ENCODE assay signal across 12 cellular contexts in the genomic region with DNA sequence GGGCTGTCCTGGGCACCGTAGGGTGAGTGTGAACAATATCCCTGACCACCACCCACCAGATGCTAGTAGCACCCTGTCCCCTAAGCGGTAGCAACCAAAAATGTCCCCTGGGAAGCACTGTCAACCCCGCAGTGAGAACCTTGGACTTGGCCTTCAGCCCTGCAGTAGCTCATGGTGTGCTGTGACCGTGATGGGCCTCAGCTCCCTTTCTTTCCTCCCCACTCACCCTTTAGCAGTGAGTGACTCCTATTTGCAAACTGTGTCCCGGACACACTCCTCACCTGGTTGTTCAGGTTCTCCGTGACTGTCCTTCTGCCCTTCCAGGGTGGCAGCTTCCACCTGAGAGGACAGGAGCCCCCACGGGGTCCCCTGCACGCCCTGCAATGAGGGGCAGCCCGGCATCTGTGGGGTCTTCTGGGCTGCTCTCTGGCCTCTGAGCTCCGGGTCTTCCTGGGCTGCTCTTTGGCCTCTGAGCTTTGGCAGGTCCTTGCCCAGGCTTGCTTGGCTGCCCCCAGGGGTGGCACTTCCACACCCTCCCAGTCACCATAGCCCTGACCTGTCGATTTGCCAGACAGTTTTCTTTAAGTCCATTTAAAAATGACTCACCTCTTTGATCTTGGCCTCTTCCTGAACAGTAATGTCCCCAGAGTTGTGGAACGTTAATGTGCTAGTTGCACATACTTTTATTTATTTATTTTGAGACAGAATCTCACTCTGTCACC. TPM values are rescaled to one million over a fixed set of nuclear protein-coding genes. Genes with fewer than 3 reads are reported as not detected.
DNase-seq lines count a peak whose midpoint lies in the region; FAIRE-seq and TF ChIP-seq lines count a peak whose summit lies in the region.
"Had no signal": no experiment of that assay in that cellular context is flagged by ENCODE, and none has a peak within 500 bp of the region (broad histone marks: within the 10 kb centered on the region; RNA-seq: fewer than 3 reads in every experiment).

No MANE protein-coding gene starts in this region.

- H3K23ac ChIP-seq in trophoblast cell (ENCODE audit: low read length), result peak overlapping the region; percentile 11

- peak; percentile 80 for FAIRE-seq in endothelial cell of umbilical vein (lab: Jason Lieb, UNC)

- H2BK12ac ChIP-seq in trophoblast cell (ENCODE audit: low read length), result peak overlapping the region; percentile 59

- peak overlapping the region; percentile 85 for H2AK5ac ChIP-seq in trophoblast cell (ENCODE audit: low read length)

- H3F3A ChIP-seq in neural progenitor cell (ENCODE audit: low read depth), result peaks cover 22% of the 10 kb centered on the region

- peaks cover 43% of the 10 kb centered on the region for H3K79me1 ChIP-seq in trophoblast cell (ENCODE audit: low read length)

- no peak overlapping the region for H3K27ac Mint-ChIP-seq in neural progenitor cell

- peak overlapping the region; percentile 47 for H3K4ac ChIP-seq in trophoblast cell (ENCODE audit: low read depth, low read length)

- no peak overlapping the region for H3K4me2 ChIP-seq in endothelial cell of umbilical vein (ENCODE audit: insufficient read depth, low read length)
- peak overlapping the region; percentile 20 for H3K4me2 ChIP-seq in trophoblast cell (ENCODE audit: low read length)
- H3K4me2 ChIP-seq in neural progenitor cell, result no peak overlapping the region

- H2AFZ ChIP-seq in endothelial cell of umbilical vein (ENCODE audit: low read depth, low read length) (no peak overlapping the region), trophoblast cell (ENCODE audit: insufficient read depth, low read length, poor library complexity) (peak overlapping the region; percentile 19), neural progenitor cell (replicated peaks) (no peak overlapping the region)

- H3K79me2 ChIP-seq in endothelial cell of umbilical vein (ENCODE audit: control insufficient read depth, insufficient read depth, low read length), result peaks cover 49% of the 10 kb centered on the region
- peaks cover 47% of the 10 kb centered on the region for H3K79me2 ChIP-seq in trophoblast cell (ENCODE audit: control insufficient read depth, insufficient read depth, low read length, poor library complexity)
- H3K79me2 ChIP-seq in neural progenitor cell (ENCODE audit: low read depth), result peaks cover 83% of the 10 kb centered on the region

- H3K4me3 Mint-ChIP-seq in neural progenitor cell, result no peak overlapping the region

- H4K12ac ChIP-seq in trophoblast cell (ENCODE audit: low read depth, low read length), result no peak overlapping the region

- peak overlapping the region; percentile 12 for H3K14ac ChIP-seq in trophoblast cell (ENCODE audit: low read length)

- H3K36me3 ChIP-seq in NT2/D1 (ENCODE audit: insufficient read depth, insufficient read length, low read length), result peaks cover 6% of the 10 kb centered on the region
- H3K36me3 ChIP-seq in endothelial cell of umbilical vein (ENCODE audit: control insufficient read depth in 2 of 2, extremely low read depth in 1 of 2, insufficient read depth in 2 of 2, low read length in 2 of 2), result peaks cover 0 to 2% of the 10 kb centered on the region in 2 experiments
- peaks cover 5 to 7% of the 10 kb centered on the region in 2 experiments for H3K36me3 ChIP-seq in trophoblast cell (ENCODE audit: control insufficient read depth in 1 of 2, insufficient read depth in 2 of 2, low read length in 2 of 2)
- H3K36me3 ChIP-seq in neural progenitor cell, result no peaks in the 10 kb centered on the region

- peak overlapping the region; percentile 58 for H2BK5ac ChIP-seq in trophoblast cell (ENCODE audit: low read depth, low read length, poor library complexity)

- BruUV-seq in endothelial cell of umbilical vein (replicated peaks; lab: Mats Ljungman, UMichigan), result no TSS peak

- POLR2A ChIA-PET in endothelial cell of umbilical vein (lab: Charles Lee), result no interaction called here

- H3K36me3 Mint-ChIP-seq in neural progenitor cell, result peaks cover 2% of the 10 kb centered on the region

- no peak for TF ChIP-seq POLR2A in endothelial cell of umbilical vein (IDR thresholded peaks at IDR 0.05; ENCODE audit: low read depth, low read length)

- peaks cover 58% of the 10 kb centered on the region for H3K4me1 Mint-ChIP-seq in neural progenitor cell

- no peaks in the 10 kb centered on the region for H3K9me1 ChIP-seq in endothelial cell of umbilical vein (replicated peaks; ENCODE audit: control insufficient read depth, extremely low read depth, insufficient read depth, low read length)

- peak overlapping the region; percentile 66 for H3K18ac ChIP-seq in trophoblast cell (ENCODE audit: low read length)

- peak overlapping the region; percentile 18 for H2BK120ac ChIP-seq in trophoblast cell (ENCODE audit: insufficient read depth, low read length, poor library complexity)

- H3K27me3 ChIP-seq in NT2/D1 (ENCODE audit: insufficient read depth, insufficient read length) (peaks cover 5% of the 10 kb centered on the region), endothelial cell of umbilical vein (ENCODE audit: control insufficient read depth in 2 of 2, insufficient read depth in 2 of 2, low read length in 2 of 2) (no peaks in the 10 kb centered on the region), trophoblast cell (ENCODE audit: insufficient read depth, low read length) (no peaks in the 10 kb centered on the region), neural progenitor cell (no peaks in the 10 kb centered on the region)

- peak overlapping the region; percentile 45 for H4K8ac ChIP-seq in trophoblast cell (ENCODE audit: low read depth, low read length)

- intact Hi-C loops in endothelial cell of umbilical vein (cut with micrococcal nuclease), result no loop called here

- H4K20me1 ChIP-seq in endothelial cell of umbilical vein (replicated peaks; ENCODE audit: control insufficient read depth, extremely low read depth, insufficient read depth, low read length) (no peaks in the 10 kb centered on the region), neural progenitor cell (ENCODE audit: low read depth) (peaks cover 82% of the 10 kb centered on the region)

- WGBS in trophoblast cell (ENCODE audit: extremely low coverage, insufficient coverage, insufficient read length), result no CpG with 5 or more reads among the region's 12 CpGs

- H3K4me3 ChIP-seq in NT2/D1 (ENCODE audit: insufficient read length, low read depth) (no peak overlapping the region), endothelial cell of umbilical vein (replicated peaks in 1 of 3; ENCODE audit: insufficient read depth in 1 of 3, low read depth in 1 of 3, low read length in 3 of 3) (no peak overlapping the region), trophoblast cell (ENCODE audit: low read depth, low read length) (no peak overlapping the region), neural progenitor cell (no peak overlapping the region)

- TF ChIP-seq CTCF in endothelial cell of umbilical vein (IDR thresholded peaks at IDR 0.05; ENCODE audit: extremely low read depth in 1 of 2, insufficient read depth in 1 of 2, low read depth in 1 of 2, low read length in 2 of 2) (no peak), neural progenitor cell (IDR thresholded peaks at IDR 0.05) (no peak)

- H3K9me3 Mint-ChIP-seq in neural progenitor cell, result no peaks in the 10 kb centered on the region
- H3K9me3 Mint-ChIP-seq: activated naive CD4-positive, alpha-beta T cell treated with anti-CD3 and anti-CD28 coated beads, Interleukin-2, amount 50 U/mL, for 72 hours; naive B cell had no signal

- dilution Hi-C loops in endothelial cell of umbilical vein (cut with MboI; ENCODE audit: extremely low pct_ligation_motif_present, low sequenced_read_pairs), result no loop called here

- H3K9me3 ChIP-seq in NT2/D1 (ENCODE audit: insufficient read depth, low read length) (no peaks in the 10 kb centered on the region), endothelial cell of umbilical vein (replicated peaks; ENCODE audit: control insufficient read depth, insufficient read depth, low read length) (no peaks in the 10 kb centered on the region), trophoblast cell (ENCODE audit: insufficient read depth, low read depth, low read length) (no peaks in the 10 kb centered on the region), neural progenitor cell (ENCODE audit: low read depth) (no peaks in the 10 kb centered on the region)

- H3K27ac ChIP-seq in endothelial cell of umbilical vein (ENCODE audit: insufficient read depth, low read depth, low read length) (no peak overlapping the region), trophoblast cell (ENCODE audit: low read depth, low read length) (peak overlapping the region; percentile 35), neural progenitor cell (no peak overlapping the region)

- DNase-seq in Daoy (ENCODE audit: low read depth), result peak; percentile 43
- no peak for DNase-seq in NT2/D1 (ENCODE audit: low read depth, low spot score)
- peak; percentile 17 for DNase-seq in endothelial cell of umbilical vein (ENCODE audit: low read depth, low spot score)
- DNase-seq in trophoblast cell, result peak in 1 of 2 donors; percentile 39
- DNase-seq in activated T-cell treated with anti-CD3 and anti-CD28 coated beads for 4 hours, result no peak
- no peak for DNase-seq in SKM-1 (lab: John Stamatoyannopoulos, UW; ENCODE audit: unreplicated experiment)
- DNase-seq in neural progenitor cell (ENCODE audit: low spot score), result no peak
- no peak for DNase-seq in activated CD4-positive, alpha-beta T cell treated with anti-CD3 and anti-CD28 coated beads, Interleukin-2, amount 50 U/mL, for 4 hours
- DNase-seq: KG1, naive B cell, NCI-H774 had no signal

- H3K27me3 Mint-ChIP-seq in neural progenitor cell (ENCODE audit: insufficient read depth, low read depth), result peaks cover 7% of the 10 kb centered on the region
- H3K27me3 Mint-ChIP-seq: naive B cell had no signal

- peak overlapping the region; percentile 74 for H4K91ac ChIP-seq in trophoblast cell (ENCODE audit: low read depth, low read length)

- H3K4me1 ChIP-seq in NT2/D1 (ENCODE audit: insufficient read depth, insufficient read length) (peaks cover 37% of the 10 kb centered on the region), endothelial cell of umbilical vein (ENCODE audit: control insufficient read depth, extremely low read depth, insufficient read depth, low read length) (peaks cover 23% of the 10 kb centered on the region), trophoblast cell (ENCODE audit: control insufficient read depth in 1 of 2, insufficient read depth in 2 of 2, low read length in 2 of 2) (peaks cover 40 to 50% of the 10 kb centered on the region in 2 experiments), neural progenitor cell (peaks cover 10% of the 10 kb centered on the region)

- H3K9ac ChIP-seq in NT2/D1 (ENCODE audit: insufficient read length, low read depth) (peak overlapping the region; percentile 6), endothelial cell of umbilical vein (replicated peaks; ENCODE audit: extremely low read depth, insufficient read depth, low read length) (no peak overlapping the region), trophoblast cell (ENCODE audit: low read length) (no peak overlapping the region), neural progenitor cell (no peak overlapping the region)

- CTCF ChIA-PET in endothelial cell of umbilical vein (lab: Charles Lee), result interaction anchor here (1.0 to 2.2 kb wide), 7 partner anchors 21 to 100 kb away, joined by 3 to 8 read pairs (median 4); no protein-coding TSS in a partner anchor

RNA-seq across cellular contexts. Expression of a gene that starts 3.8 kb away (rescaled TPM):
- total RNA-seq in Daoy (2014; rRNA removed; shearing (Covaris generic)), result 2.1 and 4.2 TPM in 2 replicates
- total RNA-seq in endothelial cell of umbilical vein, result 30.8 and 37.2 TPM in 2 replicates
- polyA plus RNA-seq in endothelial cell of umbilical vein, result 12.4 and 14.4 TPM in 2 replicates
- polyA plus RNA-seq in endothelial cell of umbilical vein (2011; cell fraction: cytosol; rRNA removed), result 7.6 and 10.7 TPM in 2 replicates
- polyA plus RNA-seq in endothelial cell of umbilical vein (2011; cell fraction: nucleus; rRNA removed), result 28.7 and 32.4 TPM in 2 replicates
- polyA plus RNA-seq in endothelial cell of umbilical vein (2012), result 12.7 and 17.7 TPM in 2 replicates
- 17.4 and 29.3 TPM in 2 replicates for polyA minus RNA-seq in endothelial cell of umbilical vein
- polyA minus RNA-seq in endothelial cell of umbilical vein (2011; cell fraction: cytosol; rRNA and poly(A)+ RNA removed), result 22.4 TPM
- polyA minus RNA-seq in endothelial cell of umbilical vein (2011; cell fraction: nucleus; rRNA and poly(A)+ RNA removed), result 32.7 and 40.2 TPM in 2 replicates
- polyA plus RNA-seq in trophoblast cell (2013), result 37.1 and 37.3 TPM in 2 replicates
- total RNA-seq in neural progenitor cell (ENCODE audit: low replicate concordance), result 16.0 and 45.1 TPM in 2 replicates

Comparison
In these comparisons a context has a peak if more than half of its experiments do, and no peak if none do; other contexts are left out.
1. DNase-seq: peak in Daoy (single experiment) and endothelial cell of umbilical vein (single experiment); none in NT2/D1 (single experiment), activated T-cell treated with anti-CD3 and anti-CD28 coated beads for 4 hours (single experiment), SKM-1 (single experiment), neural progenitor cell (single experiment) and activated CD4-positive, alpha-beta T cell treated with anti-CD3 and anti-CD28 coated beads, Interleukin-2, amount 50 U/mL, for 4 hours (0 of 2).